ENCODE assay signal across 2 cellular contexts in the genomic region with DNA sequence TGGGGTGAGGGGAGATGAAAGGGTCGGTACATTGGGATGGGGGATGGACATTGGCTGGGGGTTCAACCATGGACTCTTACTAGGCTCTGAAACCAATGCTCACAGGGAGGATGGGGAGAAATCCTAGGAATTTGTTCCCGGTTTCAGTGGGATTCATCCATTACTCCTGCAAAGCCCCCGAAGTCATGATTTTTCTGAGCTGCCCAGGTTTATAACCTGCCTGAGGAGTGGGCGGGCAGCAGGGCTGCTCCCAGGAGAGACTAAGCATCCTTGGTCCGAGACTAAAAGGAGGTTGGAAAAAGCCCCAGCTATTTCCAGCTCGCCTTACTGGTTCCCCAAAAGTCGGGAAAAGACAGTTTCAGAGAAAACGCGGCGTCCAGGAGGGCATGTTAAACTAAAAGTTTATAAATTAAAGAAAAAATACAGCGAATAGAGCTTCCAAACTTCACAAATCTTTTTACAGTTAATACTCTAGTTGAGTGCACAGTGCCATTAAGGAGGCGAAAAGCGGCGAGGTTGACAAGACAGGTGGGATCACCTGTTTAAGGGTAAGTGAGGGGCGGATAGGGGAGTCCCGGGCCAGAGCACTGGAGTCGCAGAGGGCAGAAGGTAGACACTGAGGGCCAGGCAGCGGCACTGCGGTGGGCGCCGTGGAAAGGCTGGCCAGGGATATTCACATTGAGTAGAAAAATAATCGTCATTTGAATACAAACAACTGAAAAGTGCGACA.
TF ChIP-seq lines count a peak whose summit lies in the region.

No MANE protein-coding gene starts in this region.

TF ChIP-seq in SK-N-SH, 30 proteins besides CTCF, POLR2A, EP300 and RAD21 (continued from another document):
- TF ChIP-seq, protein P1, sequence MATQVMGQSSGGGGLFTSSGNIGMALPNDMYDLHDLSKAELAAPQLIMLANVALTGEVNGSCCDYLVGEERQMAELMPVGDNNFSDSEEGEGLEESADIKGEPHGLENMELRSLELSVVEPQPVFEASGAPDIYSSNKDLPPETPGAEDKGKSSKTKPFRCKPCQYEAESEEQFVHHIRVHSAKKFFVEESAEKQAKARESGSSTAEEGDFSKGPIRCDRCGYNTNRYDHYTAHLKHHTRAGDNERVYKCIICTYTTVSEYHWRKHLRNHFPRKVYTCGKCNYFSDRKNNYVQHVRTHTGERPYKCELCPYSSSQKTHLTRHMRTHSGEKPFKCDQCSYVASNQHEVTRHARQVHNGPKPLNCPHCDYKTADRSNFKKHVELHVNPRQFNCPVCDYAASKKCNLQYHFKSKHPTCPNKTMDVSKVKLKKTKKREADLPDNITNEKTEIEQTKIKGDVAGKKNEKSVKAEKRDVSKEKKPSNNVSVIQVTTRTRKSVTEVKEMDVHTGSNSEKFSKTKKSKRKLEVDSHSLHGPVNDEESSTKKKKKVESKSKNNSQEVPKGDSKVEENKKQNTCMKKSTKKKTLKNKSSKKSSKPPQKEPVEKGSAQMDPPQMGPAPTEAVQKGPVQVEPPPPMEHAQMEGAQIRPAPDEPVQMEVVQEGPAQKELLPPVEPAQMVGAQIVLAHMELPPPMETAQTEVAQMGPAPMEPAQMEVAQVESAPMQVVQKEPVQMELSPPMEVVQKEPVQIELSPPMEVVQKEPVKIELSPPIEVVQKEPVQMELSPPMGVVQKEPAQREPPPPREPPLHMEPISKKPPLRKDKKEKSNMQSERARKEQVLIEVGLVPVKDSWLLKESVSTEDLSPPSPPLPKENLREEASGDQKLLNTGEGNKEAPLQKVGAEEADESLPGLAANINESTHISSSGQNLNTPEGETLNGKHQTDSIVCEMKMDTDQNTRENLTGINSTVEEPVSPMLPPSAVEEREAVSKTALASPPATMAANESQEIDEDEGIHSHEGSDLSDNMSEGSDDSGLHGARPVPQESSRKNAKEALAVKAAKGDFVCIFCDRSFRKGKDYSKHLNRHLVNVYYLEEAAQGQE (IDR thresholded peaks at IDR 0.05; ENCODE audit: low read depth, low read length): no peak
- TF ChIP-seq SMC3 (IDR thresholded peaks at IDR 0.05; ENCODE audit: low read depth, low read length): no peak
- TF ChIP-seq JUND (IDR thresholded peaks at IDR 0.05): no peak
- TF ChIP-seq, protein P2, sequence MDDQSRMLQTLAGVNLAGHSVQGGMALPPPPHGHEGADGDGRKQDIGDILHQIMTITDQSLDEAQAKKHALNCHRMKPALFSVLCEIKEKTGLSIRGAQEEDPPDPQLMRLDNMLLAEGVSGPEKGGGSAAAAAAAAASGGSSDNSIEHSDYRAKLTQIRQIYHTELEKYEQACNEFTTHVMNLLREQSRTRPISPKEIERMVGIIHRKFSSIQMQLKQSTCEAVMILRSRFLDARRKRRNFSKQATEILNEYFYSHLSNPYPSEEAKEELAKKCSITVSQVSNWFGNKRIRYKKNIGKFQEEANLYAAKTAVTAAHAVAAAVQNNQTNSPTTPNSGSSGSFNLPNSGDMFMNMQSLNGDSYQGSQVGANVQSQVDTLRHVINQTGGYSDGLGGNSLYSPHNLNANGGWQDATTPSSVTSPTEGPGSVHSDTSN (IDR thresholded peaks at IDR 0.05): no peak
- TF ChIP-seq ELF1 (IDR thresholded peaks at IDR 0.05): no peak
- no peak for TF ChIP-seq MXI1 (IDR thresholded peaks at IDR 0.05; ENCODE audit: low read depth, low read length)

TF ChIP-seq in SK-N-SH treated with all-trans-retinoic acid at 6 μM for 48 hours, 23 proteins besides CTCF, POLR2A, EP300 and RAD21 (continued from another document):
- TF ChIP-seq, protein P3, sequence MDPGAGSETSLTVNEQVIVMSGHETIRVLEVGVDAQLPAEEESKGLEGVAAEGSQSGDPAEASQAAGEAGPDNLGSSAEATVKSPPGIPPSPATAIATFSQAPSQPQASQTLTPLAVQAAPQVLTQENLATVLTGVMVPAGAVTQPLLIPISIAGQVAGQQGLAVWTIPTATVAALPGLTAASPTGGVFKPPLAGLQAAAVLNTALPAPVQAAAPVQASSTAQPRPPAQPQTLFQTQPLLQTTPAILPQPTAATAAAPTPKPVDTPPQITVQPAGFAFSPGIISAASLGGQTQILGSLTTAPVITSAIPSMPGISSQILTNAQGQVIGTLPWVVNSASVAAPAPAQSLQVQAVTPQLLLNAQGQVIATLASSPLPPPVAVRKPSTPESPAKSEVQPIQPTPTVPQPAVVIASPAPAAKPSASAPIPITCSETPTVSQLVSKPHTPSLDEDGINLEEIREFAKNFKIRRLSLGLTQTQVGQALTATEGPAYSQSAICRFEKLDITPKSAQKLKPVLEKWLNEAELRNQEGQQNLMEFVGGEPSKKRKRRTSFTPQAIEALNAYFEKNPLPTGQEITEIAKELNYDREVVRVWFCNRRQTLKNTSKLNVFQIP (CRISPR knock-in tag; IDR thresholded peaks at IDR 0.05; ENCODE audit: borderline replicate concordance, low read depth): no peak
- TF ChIP-seq ISL1 (CRISPR knock-in tag; IDR thresholded peaks at IDR 0.05) (no peak), BACH2 (CRISPR knock-in tag; IDR thresholded peaks at IDR 0.05; ENCODE audit: borderline replicate concordance) (no peak), ZFP3 (CRISPR knock-in tag; IDR thresholded peaks at IDR 0.05) (no peak), SNAI2 (CRISPR knock-in tag; IDR thresholded peaks at IDR 0.05) (no peak)
- TF ChIP-seq, protein P4, sequence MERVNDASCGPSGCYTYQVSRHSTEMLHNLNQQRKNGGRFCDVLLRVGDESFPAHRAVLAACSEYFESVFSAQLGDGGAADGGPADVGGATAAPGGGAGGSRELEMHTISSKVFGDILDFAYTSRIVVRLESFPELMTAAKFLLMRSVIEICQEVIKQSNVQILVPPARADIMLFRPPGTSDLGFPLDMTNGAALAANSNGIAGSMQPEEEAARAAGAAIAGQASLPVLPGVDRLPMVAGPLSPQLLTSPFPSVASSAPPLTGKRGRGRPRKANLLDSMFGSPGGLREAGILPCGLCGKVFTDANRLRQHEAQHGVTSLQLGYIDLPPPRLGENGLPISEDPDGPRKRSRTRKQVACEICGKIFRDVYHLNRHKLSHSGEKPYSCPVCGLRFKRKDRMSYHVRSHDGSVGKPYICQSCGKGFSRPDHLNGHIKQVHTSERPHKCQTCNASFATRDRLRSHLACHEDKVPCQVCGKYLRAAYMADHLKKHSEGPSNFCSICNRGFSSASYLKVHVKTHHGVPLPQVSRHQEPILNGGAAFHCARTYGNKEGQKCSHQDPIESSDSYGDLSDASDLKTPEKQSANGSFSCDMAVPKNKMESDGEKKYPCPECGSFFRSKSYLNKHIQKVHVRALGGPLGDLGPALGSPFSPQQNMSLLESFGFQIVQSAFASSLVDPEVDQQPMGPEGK (CRISPR knock-in tag; IDR thresholded peaks at IDR 0.05; ENCODE audit: borderline replicate concordance): no peak
